Comparison of ENCODE assay signal across 21 cellular contexts in the genomic region with DNA sequence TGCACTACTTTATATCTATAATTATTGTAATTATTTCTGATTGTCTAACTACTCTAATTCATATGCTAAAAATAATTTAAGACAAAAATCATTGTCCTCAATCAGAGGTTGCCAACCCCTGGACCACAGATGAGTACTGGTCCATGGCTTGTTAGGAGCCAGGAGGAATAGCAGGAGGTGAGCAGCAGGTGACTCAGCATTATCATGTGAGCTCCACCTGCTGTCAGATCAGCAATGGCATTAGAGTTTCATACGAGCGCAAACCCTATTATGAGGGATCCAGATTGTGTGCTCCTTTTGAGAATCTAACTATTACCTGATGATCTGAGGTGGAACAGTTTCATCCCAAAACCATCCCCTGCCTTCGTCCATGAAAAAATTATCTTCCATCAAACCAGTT.
DNase-seq lines count a peak whose midpoint lies in the region; ATAC-seq, FAIRE-seq and TF ChIP-seq lines count a peak whose summit lies in the region.
"Had no signal": no experiment of that assay in that cellular context is flagged by ENCODE, and none has a peak within 500 bp of the region (broad histone marks: within the 10 kb centered on the region; RNA-seq: fewer than 3 reads in every experiment).

No MANE protein-coding gene starts in this region.

- H3K27ac ChIP-seq in OCI-LY3 (ENCODE audit: low read length), result no peak overlapping the region
- H3K27ac ChIP-seq: colonic mucosa, KMS-11, prostate gland, RWPE1, upper lobe of left lung had no signal

- ATAC-seq in HG03521 (IDR thresholded peaks at IDR 0.05; ENCODE audit: unreplicated experiment), result no peak
- ATAC-seq: activated CD8-positive, alpha-beta memory T cell treated with anti-CD3 and anti-CD28 coated beads, Interleukin-2, amount 10 ng/mL, durations not matched to agents 7 days and 5 days; activated naive CD8-positive, alpha-beta T cell treated with anti-CD3 and anti-CD28 coated beads, Interleukin-2, amount 50 U/mL, for 24 hours; left cardiac atrium had no signal

- DNase-seq in COR-L47 (lab: John Stamatoyannopoulos, UW), result peak; percentile 52
- DNase-seq in ELR (ENCODE audit: low read depth), result peak; percentile 5
- peak; percentile 14 for DNase-seq in iPS-NIHi7 (ENCODE audit: extremely low spot score)
- no peak for DNase-seq in C1 segment of cervical spinal cord (lab: John Stamatoyannopoulos, UW)
- DNase-seq in GM12891 (ENCODE audit: insufficient read length, low spot score), result no peak
- no peak for DNase-seq in activated gamma-delta T cell (lab: John Stamatoyannopoulos, UW)
- DNase-seq: activated CD8-positive, alpha-beta memory T cell treated with anti-CD3 and anti-CD28 coated beads, Interleukin-2, amount 10 ng/mL, durations not matched to agents 7 days and 5 days; activated naive CD8-positive, alpha-beta T cell treated with anti-CD3 and anti-CD28 coated beads, Interleukin-2, amount 50 U/mL, for 24 hours; colonic mucosa; hypothalamus; left cardiac atrium; NCI-H1105 treated with DMSO at 0.1 percent for 48 hours; stimulated activated CD4-positive, alpha-beta T cell treated with anti-CD3 and anti-CD28 coated beads, Interleukin-4, amount 100 ng/mL, for 1 hour; T1000; upper lobe of left lung had no signal

- H3K27me3 ChIP-seq in OCI-LY3 (ENCODE audit: low read depth, low read length), result no peaks in the 10 kb centered on the region
- H3K27me3 ChIP-seq: colonic mucosa, upper lobe of left lung had no signal

- peak; percentile 25; the same call in 1 of the 2 replicates for TF ChIP-seq CTCF in OCI-LY3 (IDR thresholded peaks at IDR 0.05; ENCODE audit: low read depth, low read length)

- no peak overlapping the region for H3K4me2 ChIP-seq in OCI-LY3 (ENCODE audit: low read length)
- H3K4me2 ChIP-seq: KMS-11, smooth muscle cell had no signal

- H3K79me2 ChIP-seq in OCI-LY3 (ENCODE audit: low read length), result no peaks in the 10 kb centered on the region

- FAIRE-seq in GM12891 (lab: Jason Lieb, UNC), result no peak

- H4K20me1 ChIP-seq in OCI-LY3 (ENCODE audit: insufficient read depth, low read length), result no peaks in the 10 kb centered on the region

- no peak for TF ChIP-seq POLR2A in GM12891 (IDR thresholded peaks at IDR 0.05; ENCODE audit: low read depth, low read length)

- no peak overlapping the region for H2AFZ ChIP-seq in OCI-LY3 (ENCODE audit: low read depth, low read length)

- no peak overlapping the region for H3K4me3 ChIP-seq in OCI-LY3 (ENCODE audit: low read length)
- H3K4me3 ChIP-seq: colonic mucosa, prostate gland, smooth muscle cell, upper lobe of left lung had no signal

- no peaks in the 10 kb centered on the region for H3K4me1 ChIP-seq in OCI-LY3 (ENCODE audit: low read length)
- H3K4me1 ChIP-seq: colonic mucosa, prostate gland, upper lobe of left lung had no signal

- H3K36me3 ChIP-seq in OCI-LY3 (replicated peaks; ENCODE audit: low read depth, low read length), result no peaks in the 10 kb centered on the region
- H3K36me3 ChIP-seq: colonic mucosa, prostate gland, upper lobe of left lung had no signal

- H3K9me3 ChIP-seq in OCI-LY3 (ENCODE audit: insufficient read depth, low read length), result no peaks in the 10 kb centered on the region
- H3K9me3 ChIP-seq: colonic mucosa, prostate gland, upper lobe of left lung had no signal

- H3K9ac ChIP-seq in OCI-LY3 (ENCODE audit: low read length), result no peak overlapping the region
- H3K9ac ChIP-seq: KMS-11 had no signal

TF ChIP-seq in GM12891, 5 proteins besides CTCF, POLR2A, EP300 and RAD21:
- no peak for TF ChIP-seq POU2F2 (IDR thresholded peaks at IDR 0.05; ENCODE audit: low read depth, low read length)
- TF ChIP-seq PAX5 (IDR thresholded peaks at IDR 0.05; ENCODE audit: insufficient read depth, low read length, severe bottlenecking), result no peak
- no peak for TF ChIP-seq TAF1 (IDR thresholded peaks at IDR 0.05; ENCODE audit: low read depth, low read length)
- no peak for TF ChIP-seq POLR2AphosphoS5 (IDR thresholded peaks at IDR 0.05; ENCODE audit: low read depth, low read length)
- no peak for TF ChIP-seq SPI1 (IDR thresholded peaks at IDR 0.05; ENCODE audit: low read depth, low read length)

Comparison
In these comparisons a context has a peak if more than half of its experiments do, and no peak if none do; other contexts are left out.
1. DNase-seq: peak in COR-L47 (single experiment), ELR (single experiment) and iPS-NIHi7 (single experiment); none in C1 segment of cervical spinal cord (0 of 14), GM12891 (single experiment) and activated gamma-delta T cell (single experiment).